ENCODE assay signal across 8 cellular contexts in genomic region chr1:40391688-40392145, GRCh38. TPM values are rescaled to one million over a fixed set of nuclear protein-coding genes. Genes with fewer than 3 reads are reported as not detected.
DNase-seq lines count a peak whose midpoint lies in the region; ATAC-seq lines count a peak whose summit lies in the region.

No MANE protein-coding gene starts in this region.

- ATAC-seq in activated CD8-positive, alpha-beta memory T cell treated with anti-CD3 and anti-CD28 coated beads, Interleukin-2, amount 10 ng/mL, durations not matched to agents 7 days and 5 days, result no peak
- ATAC-seq in GM18519 (IDR thresholded peaks at IDR 0.05; ENCODE audit: low FRiP score, unreplicated experiment), result no peak

- H3K9me3 ChIP-seq in thymus (ENCODE audit: control insufficient read depth) (no peaks in the 10 kb centered on the region), GM23248 (ENCODE audit: low read depth) (no peaks in the 10 kb centered on the region)

- peaks cover 32% of the 10 kb centered on the region for H3F3A ChIP-seq in GM23248 (ENCODE audit: insufficient read depth)

- CTCF ChIA-PET in activated CD8-positive, alpha-beta memory T cell treated with anti-CD3 and anti-CD28 coated beads, Interleukin-2, amount 10 ng/mL, durations not matched to agents 7 days and 5 days (lab: Charles Lee), result interaction anchor here (1.1 to 6.8 kb wide), 5 partner anchors 8 to 239 kb away, joined by 3 to 32 read pairs (median 10); no protein-coding TSS in a partner anchor

- peak overlapping the region; percentile 30 for H3K4me3 ChIP-seq in thymus (ENCODE audit: low read length)
- H3K4me3 ChIP-seq in GM23248, result no peak overlapping the region

- peaks cover 6% of the 10 kb centered on the region for H3K36me3 ChIP-seq in thymus (ENCODE audit: control insufficient read depth, insufficient read depth)
- H3K36me3 ChIP-seq in GM23248 (ENCODE audit: low read depth), result no peaks in the 10 kb centered on the region

- in situ Hi-C loops in GM23248 (cut with MboI), result no loop called here

- H3K9me3 Mint-ChIP-seq in activated CD8-positive, alpha-beta memory T cell treated with anti-CD3 and anti-CD28 coated beads, Interleukin-2, amount 10 ng/mL, durations not matched to agents 7 days and 5 days (ENCODE audit: low read depth), result no peaks in the 10 kb centered on the region

- whole genome bisulfite sequencing in thymus, result 84% methylated on average over 1 of the region's 1 CpG
- WGBS in GM23248 (ENCODE audit: low coverage in 1 of 2, low lambda C conversion rate in 2 of 2, missing lambda C conversion rate in 2 of 2), 2 experiments, result 97 to 100% methylated on average over 1 of the region's 1 CpG

- H3K4me2 ChIP-seq in GM23248 (ENCODE audit: unreplicated experiment), result no peak overlapping the region

- H3K79me2 ChIP-seq in GM23248 (ENCODE audit: insufficient read depth), result peaks cover 78% of the 10 kb centered on the region

- peak overlapping the region; percentile 72 for H3K27ac Mint-ChIP-seq in activated CD8-positive, alpha-beta memory T cell treated with anti-CD3 and anti-CD28 coated beads, Interleukin-2, amount 10 ng/mL, durations not matched to agents 7 days and 5 days

- peak overlapping the region; percentile 22 for H3K27ac ChIP-seq in cingulate gyrus (ENCODE audit: low read depth, low read length)
- peak overlapping the region; percentile 100 for H3K27ac ChIP-seq in thymus (ENCODE audit: low read depth)
- H3K27ac ChIP-seq in GM23248, result no peak overlapping the region

- H3K9me2 ChIP-seq in GM23248 (ENCODE audit: insufficient read depth), result no peaks in the 10 kb centered on the region

- H3K4me1 Mint-ChIP-seq in activated CD8-positive, alpha-beta memory T cell treated with anti-CD3 and anti-CD28 coated beads, Interleukin-2, amount 10 ng/mL, durations not matched to agents 7 days and 5 days, result peaks cover 91% of the 10 kb centered on the region

- H4K20me1 ChIP-seq in GM23248 (ENCODE audit: insufficient read depth), result peaks cover 3% of the 10 kb centered on the region; the same call in 1 of the 2 replicates

- no peak overlapping the region for H3K4me3 Mint-ChIP-seq in activated CD8-positive, alpha-beta memory T cell treated with anti-CD3 and anti-CD28 coated beads, Interleukin-2, amount 10 ng/mL, durations not matched to agents 7 days and 5 days

- DNase-seq in activated CD8-positive, alpha-beta memory T cell treated with anti-CD3 and anti-CD28 coated beads, Interleukin-2, amount 10 ng/mL, durations not matched to agents 7 days and 5 days, result no peak
- DNase-seq in activated CD8-positive, alpha-beta memory T cell treated with anti-CD3 and anti-CD28 coated beads, Interleukin-2, amount 50 U/mL, for 4 hours, result no peak
- DNase-seq in NCI-H1105 treated with DMSO at 0.1 percent for 48 hours (lab: John Stamatoyannopoulos, UW) (peak; percentile 49), HT-29 (ENCODE audit: low spot score) (no peak), GM23248 (no peak)

- H3K9ac ChIP-seq in GM23248, result no peak overlapping the region

- H3K27me3 ChIP-seq in thymus (ENCODE audit: control insufficient read depth, insufficient read depth), result no peaks in the 10 kb centered on the region
- H3K27me3 ChIP-seq in GM23248 (replicated peaks; ENCODE audit: insufficient read depth), result no peaks in the 10 kb centered on the region

- H3K27me3 Mint-ChIP-seq in activated CD8-positive, alpha-beta memory T cell treated with anti-CD3 and anti-CD28 coated beads, Interleukin-2, amount 10 ng/mL, durations not matched to agents 7 days and 5 days, result no peaks in the 10 kb centered on the region

- H3K36me3 Mint-ChIP-seq in activated CD8-positive, alpha-beta memory T cell treated with anti-CD3 and anti-CD28 coated beads, Interleukin-2, amount 10 ng/mL, durations not matched to agents 7 days and 5 days, result peaks cover 49% of the 10 kb centered on the region

- H3K4me1 ChIP-seq in thymus (ENCODE audit: control insufficient read depth, insufficient read depth, low read length) (peaks cover 68% of the 10 kb centered on the region), GM23248 (ENCODE audit: insufficient read depth) (peaks cover 18% of the 10 kb centered on the region; the same call in 1 of the 2 replicates)

- H2AFZ ChIP-seq in GM23248, result no peak overlapping the region

RNA-seq across cellular contexts. Expression of gene SMAP2, which starts 18.2 kb away (rescaled TPM):
- total RNA-seq in activated CD8-positive, alpha-beta memory T cell treated with anti-CD3 and anti-CD28 coated beads, Interleukin-2, amount 10 ng/mL, durations not matched to agents 7 days and 5 days, result 100 to 1,000 TPM; 116 to 145 TPM
- polyA plus RNA-seq in thymus (251 TPM), GM23248 (2016; fragmentation: Nextera tagmentation; extraction: Ambion mirVana) (12.2 and 13.0 TPM in 2 replicates)
- 12.9 and 14.1 TPM in 2 replicates for total RNA-seq in HT-29 (2014; rRNA removed; shearing (Covaris generic))
- total RNA-seq in GM23248 (2014; rRNA removed; shearing (Covaris generic)), result 14.3 and 15.6 TPM in 2 replicates

RNA-seq across cellular contexts. Expression of gene ZFP69B, which starts 58.6 kb away (rescaled TPM):
- total RNA-seq in activated CD8-positive, alpha-beta memory T cell treated with anti-CD3 and anti-CD28 coated beads, Interleukin-2, amount 10 ng/mL, durations not matched to agents 7 days and 5 days, result 1 to 10 TPM; 3.8 to 5.1 TPM
- polyA plus RNA-seq in thymus (1.4 TPM), GM23248 (2016; fragmentation: Nextera tagmentation; extraction: Ambion mirVana) (3.7 and 3.9 TPM in 2 replicates)
- total RNA-seq in HT-29 (2014; rRNA removed; shearing (Covaris generic)), result 0.57 and 1.3 TPM in 2 replicates
- total RNA-seq in GM23248 (2014; rRNA removed; shearing (Covaris generic)), result 3.0 and 4.2 TPM in 2 replicates
